30 cellular contexts compared by ENCODE assay signal in the genomic region with DNA sequence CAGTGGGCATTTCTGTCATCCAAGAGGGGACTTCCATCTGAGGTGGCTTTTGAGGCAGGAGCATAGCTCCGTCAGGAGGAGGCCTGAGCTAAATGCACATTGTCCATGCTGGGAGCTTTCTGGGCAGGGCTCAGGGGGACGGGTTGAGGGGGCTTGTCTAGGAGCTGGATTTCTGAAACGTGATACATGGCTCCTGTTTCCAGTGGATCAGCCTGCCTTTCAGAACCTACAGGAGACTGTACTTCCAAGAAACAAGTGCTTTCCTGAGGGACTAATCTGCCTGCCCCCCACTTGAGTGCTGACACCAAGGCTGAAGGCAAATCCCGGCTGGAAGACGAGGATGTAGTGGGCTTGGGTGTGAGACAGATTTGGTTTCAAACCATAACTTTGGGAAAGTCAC. TPM values are rescaled to one million over a fixed set of nuclear protein-coding genes. Genes with fewer than 3 reads are reported as not detected.
DNase-seq lines count a peak whose midpoint lies in the region; ATAC-seq and TF ChIP-seq lines count a peak whose summit lies in the region.
"Had no signal": no experiment of that assay in that cellular context is flagged by ENCODE, and none has a peak within 500 bp of the region (broad histone marks: within the 10 kb centered on the region; RNA-seq: fewer than 3 reads in every experiment).

No MANE protein-coding gene starts in this region.

- peaks cover 5% of the 10 kb centered on the region for H3K36me3 Mint-ChIP-seq in activated CD8-positive, alpha-beta memory T cell treated with anti-CD3 and anti-CD28 coated beads, Interleukin-2, amount 10 ng/mL, durations not matched to agents 7 days and 5 days
- peaks cover 0 to 3% (median 0%) of the 10 kb centered on the region in 3 donors for H3K36me3 Mint-ChIP-seq in CD8-positive, alpha-beta memory T cell
- peaks cover 5% of the 10 kb centered on the region for H3K36me3 Mint-ChIP-seq in activated naive CD8-positive, alpha-beta T cell

- WGBS in spleen, 5 donors, result 80 to 89% (median 87%) methylated on average over 3 to 5 of the region's 5 CpGs
- WGBS in suprapubic skin, result 87% methylated on average over 5 of the region's 5 CpGs
- 79 to 89% methylated on average over 5 of the region's 5 CpGs for whole genome bisulfite sequencing in lower leg skin, 2 donors

- H3K4me1 ChIP-seq in CD8-positive, alpha-beta memory T cell (ENCODE audit: insufficient read depth, low read length), result peaks cover 77% of the 10 kb centered on the region
- H3K4me1 ChIP-seq in spleen (peaks cover 11 to 81% (median 46%) of the 10 kb centered on the region in 6 donors), suprapubic skin (no peaks in the 10 kb centered on the region)
- H3K4me1 ChIP-seq: A549, foreskin keratinocyte, neural progenitor cell, thyroid gland had no signal

- peaks cover 40% of the 10 kb centered on the region for H3K4me1 Mint-ChIP-seq in activated CD8-positive, alpha-beta memory T cell treated with anti-CD3 and anti-CD28 coated beads, Interleukin-2, amount 10 ng/mL, durations not matched to agents 7 days and 5 days
- peaks cover 61 to 91% (median 77%) of the 10 kb centered on the region in 3 donors for H3K4me1 Mint-ChIP-seq in CD8-positive, alpha-beta memory T cell
- peaks cover 94% of the 10 kb centered on the region for H3K4me1 Mint-ChIP-seq in activated naive CD8-positive, alpha-beta T cell (ENCODE audit: low read depth)
- H3K4me1 Mint-ChIP-seq: endodermal cell had no signal

- POLR2A ChIA-PET in CD8-positive, alpha-beta memory T cell (lab: Charles Lee), result no interaction called here

- H3K4me3 Mint-ChIP-seq in activated CD8-positive, alpha-beta memory T cell treated with anti-CD3 and anti-CD28 coated beads, Interleukin-2, amount 10 ng/mL, durations not matched to agents 7 days and 5 days, result no peak overlapping the region
- no peak overlapping the region for H3K4me3 Mint-ChIP-seq in CD8-positive, alpha-beta memory T cell
- peak overlapping the region; percentile 42 for H3K4me3 Mint-ChIP-seq in activated naive CD8-positive, alpha-beta T cell
- H3K4me3 Mint-ChIP-seq: activated T-helper 1 cell treated with anti-CD3 and anti-CD28 coated beads, Interleukin-12 subunit alpha, Interleukin-12 subunit beta, Interleukin-2, Interleukin-4 antibody, amounts not matched to agents 30 ng/mL and 10 ng/mL and 1 ng/mL, durations not matched to agents 14 hours and 24 hours and 36 hours; central memory CD8-positive, alpha-beta T cell; dendritic cell treated with granulocyte-macrophage colony-stimulating factor and Interleukin-4, amounts not matched to agents 40 ng/mL and 50 ng/mL, for 4 days; endodermal cell; HFFc6; neural progenitor cell had no signal

- TF ChIP-seq POLR2A in spleen (IDR thresholded peaks at IDR 0.05), result no peak
- TF ChIP-seq POLR2A in suprapubic skin (IDR thresholded peaks at IDR 0.05), result no peak
- TF ChIP-seq POLR2A in lower leg skin (IDR thresholded peaks at IDR 0.05), result no peak

- H3K27ac ChIP-seq in CD8-positive, alpha-beta memory T cell (ENCODE audit: low read depth, low read length), result no peak overlapping the region
- H3K27ac ChIP-seq in spleen (peak overlapping the region in 5 of 8 donors; percentile 51 to 86 (median 78)), suprapubic skin (no peak overlapping the region)
- H3K27ac ChIP-seq: A549, foreskin keratinocyte, neural progenitor cell, thyroid gland had no signal

- DNase-seq in activated CD8-positive, alpha-beta memory T cell treated with anti-CD3 and anti-CD28 coated beads, Interleukin-2, amount 10 ng/mL, durations not matched to agents 7 days and 5 days, result peak; percentile 26
- no peak for DNase-seq in activated CD8-positive, alpha-beta memory T cell treated with anti-CD3 and anti-CD28 coated beads, Interleukin-2, amount 50 U/mL, for 48 hours
- DNase-seq in CD8-positive, alpha-beta memory T cell, result no peak
- no peak for DNase-seq in spleen
- DNase-seq in suprapubic skin (ENCODE audit: low spot score in 2 of 2), result no peak
- DNase-seq in NCI-H1105 (lab: John Stamatoyannopoulos, UW), result no peak
- no peak for DNase-seq in lower leg skin (ENCODE audit: low spot score in 2 of 2)
- DNase-seq: AML-193; COR-L47; endodermal cell; foreskin keratinocyte; GF-D8; GOT3; HFFc6; KG1; kidney glomerular epithelial cell; NCI-H1436; NCI-H524; Right ventricle myocardium superior; stimulated activated CD4-positive, alpha-beta T cell treated with anti-CD3 and anti-CD28 coated beads, Interleukin-4, amount 100 ng/mL, for 4 hours; stimulated activated naive CD4-positive, alpha-beta T cell treated with Interleukin-2 at 50 U/mL for 16 hours; thyroid gland had no signal

- no peak overlapping the region for H3K4me3 ChIP-seq in CD8-positive, alpha-beta memory T cell (ENCODE audit: low read length)
- H3K4me3 ChIP-seq in spleen, result no peak overlapping the region
- H3K4me3 ChIP-seq in suprapubic skin, result no peak overlapping the region
- H3K4me3 ChIP-seq in lower leg skin (ENCODE audit: low read depth, poor library complexity, severe bottlenecking), result no peak overlapping the region
- H3K4me3 ChIP-seq: A549, neural progenitor cell, thyroid gland had no signal

- H3K9me3 Mint-ChIP-seq in activated CD8-positive, alpha-beta memory T cell treated with anti-CD3 and anti-CD28 coated beads, Interleukin-2, amount 10 ng/mL, durations not matched to agents 7 days and 5 days (ENCODE audit: low read depth), result no peaks in the 10 kb centered on the region
- H3K9me3 Mint-ChIP-seq in CD8-positive, alpha-beta memory T cell, result peaks cover 0 to 2% (median 0%) of the 10 kb centered on the region in 5 donors
- H3K9me3 Mint-ChIP-seq in activated naive CD8-positive, alpha-beta T cell (ENCODE audit: low read depth), result peaks cover 7% of the 10 kb centered on the region
- H3K9me3 Mint-ChIP-seq: central memory CD8-positive, alpha-beta T cell; dendritic cell treated with granulocyte-macrophage colony-stimulating factor and Interleukin-4, amounts not matched to agents 40 ng/mL and 50 ng/mL, for 4 days; endodermal cell; HFFc6; neural progenitor cell had no signal

- TF ChIP-seq EP300 in suprapubic skin (IDR thresholded peaks at IDR 0.05), result no peak

- H3K27me3 Mint-ChIP-seq in activated CD8-positive, alpha-beta memory T cell treated with anti-CD3 and anti-CD28 coated beads, Interleukin-2, amount 10 ng/mL, durations not matched to agents 7 days and 5 days, result no peaks in the 10 kb centered on the region
- peaks cover 0 to 2% of the 10 kb centered on the region in 2 donors for H3K27me3 Mint-ChIP-seq in CD8-positive, alpha-beta memory T cell
- H3K27me3 Mint-ChIP-seq in activated naive CD8-positive, alpha-beta T cell, result no peaks in the 10 kb centered on the region
- H3K27me3 Mint-ChIP-seq: central memory CD8-positive, alpha-beta T cell had no signal

- H3K27ac Mint-ChIP-seq in activated CD8-positive, alpha-beta memory T cell treated with anti-CD3 and anti-CD28 coated beads, Interleukin-2, amount 10 ng/mL, durations not matched to agents 7 days and 5 days, result no peak overlapping the region
- peak overlapping the region in 6 of 8 donors; percentile 5 to 96 (median 49) for H3K27ac Mint-ChIP-seq in CD8-positive, alpha-beta memory T cell
- peak overlapping the region; percentile 99 for H3K27ac Mint-ChIP-seq in activated naive CD8-positive, alpha-beta T cell
- H3K27ac Mint-ChIP-seq: dendritic cell treated with granulocyte-macrophage colony-stimulating factor and Interleukin-4, amounts not matched to agents 40 ng/mL and 50 ng/mL, for 4 days; endodermal cell; HFFc6; neural progenitor cell had no signal

- CTCF ChIA-PET in activated CD8-positive, alpha-beta memory T cell treated with anti-CD3 and anti-CD28 coated beads, Interleukin-2, amount 10 ng/mL, durations not matched to agents 7 days and 5 days (lab: Charles Lee), result interaction anchor here (1.3 to 1.5 kb wide), 3 partner anchors 9 to 211 kb away, joined by 3 read pairs; no protein-coding TSS in a partner anchor
- CTCF ChIA-PET in CD8-positive, alpha-beta memory T cell (lab: Charles Lee), result interaction anchor here (2.9 to 4.0 kb wide), 2 partner anchors 52 to 211 kb away, joined by 8 to 13 read pairs; no protein-coding TSS in a partner anchor

- intact Hi-C loops in spleen (cut with DNase I; ENCODE audit: low total_unique reads) (no loop called here), lower leg skin (cut with DNase I; ENCODE audit: low total_unique reads) (no loop called here)

- TF ChIP-seq CTCF in spleen (IDR thresholded peaks at IDR 0.05 in 8 of 11, conservative IDR thresholded peaks at IDR 0.05 in 3 of 11) (no peak), suprapubic skin (IDR thresholded peaks at IDR 0.05) (no peak), lower leg skin (IDR thresholded peaks at IDR 0.05) (no peak)

- no peaks in the 10 kb centered on the region for H3K36me3 ChIP-seq in CD8-positive, alpha-beta memory T cell (ENCODE audit: insufficient read depth, low read length)
- H3K36me3 ChIP-seq in spleen, result no peaks in the 10 kb centered on the region
- H3K36me3 ChIP-seq in suprapubic skin, result no peaks in the 10 kb centered on the region
- H3K36me3 ChIP-seq: neural progenitor cell, thyroid gland had no signal

- no peaks in the 10 kb centered on the region for H3K27me3 ChIP-seq in CD8-positive, alpha-beta memory T cell (ENCODE audit: insufficient read depth, low read length, poor library complexity, severe bottlenecking)
- no peaks in the 10 kb centered on the region for H3K27me3 ChIP-seq in spleen (replicated peaks in 1 of 7)
- H3K27me3 ChIP-seq in suprapubic skin, result peaks cover 13% of the 10 kb centered on the region
- H3K27me3 ChIP-seq: neural progenitor cell, thyroid gland had no signal

- no peaks in the 10 kb centered on the region for H3K9me3 ChIP-seq in CD8-positive, alpha-beta memory T cell (ENCODE audit: low read length)
- H3K9me3 ChIP-seq in spleen (peaks cover 0 to 1% (median 0%) of the 10 kb centered on the region in 8 donors), suprapubic skin (no peaks in the 10 kb centered on the region)
- H3K9me3 ChIP-seq: thyroid gland had no signal

- ATAC-seq in activated CD8-positive, alpha-beta memory T cell treated with anti-CD3 and anti-CD28 coated beads, Interleukin-2, amount 10 ng/mL, durations not matched to agents 7 days and 5 days, result no peak
- ATAC-seq: A549, esophagus mucosa, foreskin keratinocyte, sciatic nerve had no signal

RNA-seq across cellular contexts. Expression of a gene that starts 40.5 kb away (rescaled TPM):
- total RNA-seq in activated CD8-positive, alpha-beta memory T cell treated with anti-CD3 and anti-CD28 coated beads, Interleukin-2, amount 10 ng/mL, durations not matched to agents 7 days and 5 days, result under 1 TPM in 1 of 2 experiments, not detected in 1; 0.45 TPM
- under 1 TPM; 0.18 to 0.24 TPM for total RNA-seq in CD8-positive, alpha-beta memory T cell
- 0.21 TPM for polyA plus RNA-seq in CD8-positive, alpha-beta memory T cell
- total RNA-seq in spleen (under 1 TPM in 4 of 7 donors, not detected in 3; 0.19 to 0.30 (median 0.21) TPM), suprapubic skin (1 to 10 TPM in 2 of 4 donors, not detected in 2; 1.3 to 1.4 TPM), lower leg skin (1 to 10 TPM in 2 of 4 donors, under 1 TPM in 2; 0.23 to 3.9 (median 1.0) TPM)
- under 1 TPM; 0.02 to 0.35 (median 0.12) TPM for polyA plus RNA-seq in spleen
- total RNA-seq: endodermal cell, esophagus mucosa, foreskin keratinocyte, HFFc6 had no signal
- polyA plus RNA-seq: foreskin keratinocyte had no signal

Comparison
In these comparisons a context has a peak if more than half of its experiments do, and no peak if none do; other contexts are left out.
1. H3K27ac ChIP-seq: peak in spleen (5 of 8); none in CD8-positive, alpha-beta memory T cell (single experiment) and suprapubic skin (single experiment).